ENCODE assay signal across 8 cellular contexts in the genomic region with DNA sequence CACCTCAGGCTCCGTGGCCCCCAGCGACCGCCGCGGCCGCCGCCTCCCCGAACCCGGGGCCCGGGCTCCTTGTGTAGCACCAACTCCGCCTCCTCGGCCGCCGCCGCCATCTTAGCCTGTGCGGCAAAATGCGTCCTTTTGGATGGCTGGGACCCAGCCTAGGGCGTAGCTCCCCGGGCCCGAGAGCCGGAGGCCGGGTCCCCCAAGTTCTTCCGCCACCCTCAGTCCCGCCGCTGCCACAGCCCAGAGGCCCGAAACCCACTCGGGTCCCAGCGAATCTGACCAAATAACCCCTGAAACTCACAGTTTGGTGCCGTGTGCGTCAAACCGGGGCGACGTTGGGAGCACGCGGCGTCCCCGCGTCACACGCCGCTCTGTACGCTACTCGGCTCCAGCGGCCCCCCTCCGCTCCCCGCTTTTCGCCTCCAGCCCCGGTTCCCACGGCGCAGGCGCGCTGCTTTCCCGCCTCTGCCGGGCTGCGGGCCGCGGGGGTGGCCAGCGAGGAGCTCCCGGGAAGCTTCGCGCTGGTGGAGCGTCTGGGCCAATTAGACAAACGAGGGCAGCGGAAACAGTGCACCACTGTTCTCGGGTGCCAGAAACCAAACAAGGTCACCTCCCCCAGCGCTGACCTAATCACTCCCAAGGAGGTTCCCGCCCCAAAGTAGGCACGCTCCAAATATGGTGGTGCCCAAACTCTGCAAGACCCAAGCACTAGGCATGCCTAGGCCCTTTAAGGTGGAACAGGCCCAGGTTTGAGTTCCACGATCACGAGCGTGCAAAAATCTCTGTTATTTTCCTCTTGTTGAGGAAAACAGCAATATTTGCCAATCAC.
DNase-seq lines count a peak whose midpoint lies in the region; ATAC-seq lines count a peak whose summit lies in the region.

Gene ZNF644 (minus strand): TSS at position 350 of the 832 bp plus-strand sequence. CDS start 39,682 bp downstream, outside the sequence.

- peak; percentile 98 for DNase-seq in AG20443 (ENCODE audit: low spot score)
- DNase-seq in NCI-H345 treated with DMSO at 0.1 percent for 48 hours (lab: John Stamatoyannopoulos, UW; ENCODE audit: unreplicated experiment), result peak; percentile 74
- peak; percentile 77 to 90 for DNase-seq in central memory CD8-positive, alpha-beta T cell (ENCODE audit: low spot score in 2 of 2)
- peak; percentile 98 for DNase-seq in islet precursor cell
- peak; percentile 82 to 92 (median 87) for DNase-seq in stimulated activated CD4-positive, alpha-beta T cell treated with anti-CD3 and anti-CD28 coated beads, Interleukin-12 subunit alpha, Interleukin-12 subunit beta, amount 100 ng/mL, for 48 hours (ENCODE audit: low read depth in 2 of 3, low spot score in 1 of 3)

- H3K4me3 Mint-ChIP-seq in central memory CD8-positive, alpha-beta T cell, result peak within 1 kb of the TSS; percentile 92

- H3K27me3 Mint-ChIP-seq in central memory CD8-positive, alpha-beta T cell, result no peaks in the 10 kb centered on the region

- peaks cover 49% of the 10 kb centered on the region for H3K4me1 Mint-ChIP-seq in central memory CD8-positive, alpha-beta T cell

- H3K9me3 Mint-ChIP-seq in central memory CD8-positive, alpha-beta T cell, result no peaks in the 10 kb centered on the region

- ATAC-seq in GM19035 (IDR thresholded peaks at IDR 0.05; ENCODE audit: unreplicated experiment) (peak; percentile 83), HG03342 (IDR thresholded peaks at IDR 0.05; ENCODE audit: unreplicated experiment) (peak; percentile 79)
- peak; percentile 84 to 85 for ATAC-seq in activated CD4-positive, CD25-positive, alpha-beta regulatory T cell treated with anti-CD3 and anti-CD28 coated beads, Interleukin-2, amount 50 U/mL, for 24 hours
- peak; percentile 87 for ATAC-seq in central memory CD8-positive, alpha-beta T cell (replicated peaks; ENCODE audit: extremely low read depth, poor library complexity, severe bottlenecking)

- H3K27ac Mint-ChIP-seq in central memory CD8-positive, alpha-beta T cell (ENCODE audit: low read depth), result peak within 1 kb of the TSS; percentile 97

- peaks cover 19% of the 10 kb centered on the region for H3K36me3 Mint-ChIP-seq in central memory CD8-positive, alpha-beta T cell (ENCODE audit: insufficient read depth)

Comparison
In these comparisons a context has a peak if more than half of its experiments do, and no peak if none do; other contexts are left out.
1. Peak in every context shown above with its lines: DNase-seq and ATAC-seq.